In genomic region chr5:37090781-37091180, GRCh38 we compare ENCODE assay signal across 19 cellular contexts.
"Had no signal": no experiment of that assay in that cellular context is flagged by ENCODE, and none has a peak within 500 bp of the region (broad histone marks: within the 10 kb centered on the region; RNA-seq: fewer than 3 reads in every experiment).

No MANE protein-coding gene starts in this region.

- H3K4me3 ChIP-seq: esophagus muscularis mucosa, left lung, right atrium auricular region, skin epidermis, tibial artery, uterus had no signal

- H3K27me3 ChIP-seq: esophagus muscularis mucosa, left lung, right atrium auricular region, tibial artery, uterus had no signal

- H3K4me1 ChIP-seq: esophagus muscularis mucosa, left lung, right atrium auricular region, tibial artery, uterus had no signal

- H3K9me3 Mint-ChIP-seq: natural killer cell had no signal

- H3K36me3 Mint-ChIP-seq: natural killer cell had no signal

- FAIRE-seq: colon, kidney had no signal

- DNase-seq: activated CD4-positive, alpha-beta T cell treated with anti-CD3 and anti-CD28 coated beads for 1 hour; activated CD4-positive, alpha-beta T cell treated with anti-CD3 and anti-CD28 coated beads, Interleukin-2, amount 50 U/mL, for 4 hours; activated effector memory CD4-positive, alpha-beta T cell treated with anti-CD3 and anti-CD28 coated beads, Interleukin-2, amount 50 U/mL, for 16 hours; amniotic stem cell; kidney; left lung; natural killer cell; stimulated activated CD4-positive, alpha-beta T cell treated with anti-CD3 and anti-CD28 coated beads, Interleukin-15, amount 100 ng/mL, for 24 hours; stimulated activated CD4-positive, alpha-beta T cell treated with anti-CD3 and anti-CD28 coated beads, Interleukin-4, amount 100 ng/mL, for 1 hour; stimulated activated naive CD4-positive, alpha-beta T cell; T-helper 1 cell; T1000; tibial artery; uterus had no signal

- H3K36me3 ChIP-seq: right atrium auricular region, uterus had no signal

- H3K9me3 ChIP-seq: esophagus muscularis mucosa, right atrium auricular region, tibial artery, uterus had no signal

- H3K4me3 Mint-ChIP-seq: natural killer cell had no signal

- H3K27ac ChIP-seq: esophagus muscularis mucosa, left lung, right atrium auricular region, skin epidermis, tibial artery, uterus had no signal

- H3K27ac Mint-ChIP-seq: activated naive CD4-positive, alpha-beta T cell treated with anti-CD3 and anti-CD28 coated beads, Interleukin-2, amount 50 U/mL, for 72 hours; natural killer cell had no signal

- H3K4me1 Mint-ChIP-seq: natural killer cell had no signal
